In genomic region chr4:12975511-12975910, GRCh38 we compare ENCODE assay signal across 7 cellular contexts.
"Had no signal": no experiment of that assay in that cellular context is flagged by ENCODE, and none has a peak within 500 bp of the region (broad histone marks: within the 10 kb centered on the region; RNA-seq: fewer than 3 reads in every experiment).

No MANE protein-coding gene starts in this region.

- H3K9me3 Mint-ChIP-seq: GM23338 had no signal

- H3K4me2 ChIP-seq: GM23338 had no signal

- H2AFZ ChIP-seq: GM23338 had no signal

- H3K27ac ChIP-seq: HL-60 had no signal

- ATAC-seq: GM23338, HepG2 had no signal

- DNase-seq: H9, HCEC 1CT, HFFc6 had no signal

- H3K27ac Mint-ChIP-seq: GM23338, H9, HFFc6, IgD-negative memory B cell had no signal

- H3K4me3 ChIP-seq: GM23338 had no signal
